Comparison of ENCODE assay signal across 17 cellular contexts in genomic region chr2:149819356-149819957, GRCh38.
"Had no signal": no experiment of that assay in that cellular context is flagged by ENCODE, and none has a peak within 500 bp of the region (broad histone marks: within the 10 kb centered on the region; RNA-seq: fewer than 3 reads in every experiment).

No MANE protein-coding gene starts in this region.

- H3K27me3 ChIP-seq: adrenal gland, esophagus muscularis mucosa, heart right ventricle, ovary, suprapubic skin, vagina had no signal

- H3K36me3 ChIP-seq: adrenal gland, esophagus muscularis mucosa, heart right ventricle, ovary, suprapubic skin, vagina had no signal

- H3K4me1 ChIP-seq: adrenal gland, esophagus muscularis mucosa had no signal

- DNase-seq: activated CD8-positive, alpha-beta memory T cell treated with anti-CD3 and anti-CD28 coated beads for 24 hours; activated CD8-positive, alpha-beta memory T cell treated with anti-CD3 and anti-CD28 coated beads, Interleukin-2, amount 50 U/mL, for 48 hours; activated gamma-delta T cell treated with Interleukin-2 at 50 U/mL for 16 hours; adrenal gland; effector CD8-positive, alpha-beta T cell; heart right ventricle; natural killer cell; ovary; stimulated activated CD4-positive, alpha-beta T cell treated with anti-CD3 and anti-CD28 coated beads, Interleukin-4, amount 100 ng/mL, for 1 hour; stimulated activated naive CD8-positive, alpha-beta T cell treated with anti-CD3 and anti-CD28 coated beads, Interleukin-15, amount 100 ng/mL, for 72 hours; T-helper 9 cell; trophoblast cell had no signal

- H3K4me3 ChIP-seq: adrenal gland, esophagus muscularis mucosa, heart right ventricle, ovary, smooth muscle cell, suprapubic skin, vagina had no signal

- H3K27ac ChIP-seq: adrenal gland, esophagus muscularis mucosa, heart right ventricle, ovary, suprapubic skin, vagina had no signal

- H3K9me3 ChIP-seq: adrenal gland, esophagus muscularis mucosa, ovary, suprapubic skin, vagina had no signal

- FAIRE-seq: astrocyte had no signal
